In the genomic region with DNA sequence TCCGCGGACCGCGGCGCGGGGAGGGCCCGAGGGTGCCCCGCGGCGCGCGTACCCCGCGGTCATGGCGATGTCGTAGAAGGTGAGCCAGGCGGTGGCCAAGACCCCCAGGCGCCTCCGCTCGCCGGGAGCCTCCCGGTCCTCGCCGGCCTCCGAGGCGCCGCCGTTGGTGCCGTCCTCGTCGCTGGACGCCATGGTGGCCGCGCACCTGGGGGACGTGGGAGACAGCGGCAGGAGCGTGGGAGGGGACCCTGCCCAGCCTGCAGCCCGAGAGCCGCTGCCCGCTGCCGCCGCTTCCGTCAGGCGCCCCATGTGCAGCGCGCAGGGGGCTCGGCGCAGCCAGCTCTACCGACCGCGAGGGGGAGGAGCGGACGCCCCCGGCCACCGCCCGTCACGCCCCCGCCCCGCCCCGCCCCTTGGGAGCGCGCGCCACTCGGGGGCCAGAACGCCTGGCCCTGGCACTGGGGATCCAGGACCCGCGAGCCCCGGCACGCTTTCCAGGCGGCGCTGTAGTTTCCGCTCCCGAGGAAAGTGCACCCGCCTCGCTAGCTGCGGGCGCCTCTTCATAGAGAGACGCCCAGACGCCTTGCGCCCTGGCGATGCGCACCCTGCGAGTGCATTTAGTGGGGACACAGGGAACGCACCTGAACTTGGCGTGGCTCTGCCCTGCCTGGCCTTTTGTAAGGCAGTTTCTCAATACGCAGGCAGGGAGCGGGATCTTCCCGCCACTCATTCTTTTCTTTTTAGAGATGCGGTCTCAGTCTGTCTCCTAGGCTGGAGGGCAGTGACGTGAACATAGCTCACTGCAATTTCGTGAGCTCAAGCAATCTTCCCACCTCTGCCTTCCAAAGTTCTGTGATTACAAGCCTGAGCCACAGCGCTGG, we compare ENCODE assay signal across 8 cellular contexts. TPM values are rescaled to one million over a fixed set of nuclear protein-coding genes. Genes with fewer than 3 reads are reported as not detected.
DNase-seq lines count a peak whose midpoint lies in the region; ATAC-seq, FAIRE-seq and TF ChIP-seq lines count a peak whose summit lies in the region.

A gene with protein sequence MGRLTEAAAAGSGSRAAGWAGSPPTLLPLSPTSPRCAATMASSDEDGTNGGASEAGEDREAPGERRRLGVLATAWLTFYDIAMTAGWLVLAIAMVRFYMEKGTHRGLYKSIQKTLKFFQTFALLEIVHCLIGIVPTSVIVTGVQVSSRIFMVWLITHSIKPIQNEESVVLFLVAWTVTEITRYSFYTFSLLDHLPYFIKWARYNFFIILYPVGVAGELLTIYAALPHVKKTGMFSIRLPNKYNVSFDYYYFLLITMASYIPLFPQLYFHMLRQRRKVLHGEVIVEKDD (minus strand): TSS at position 344 of the 881 bp plus-strand sequence. CDS start 35 bp downstream, at position 309.

- H3K36me3 Mint-ChIP-seq in activated naive CD8-positive, alpha-beta T cell treated with anti-CD3 and anti-CD28 coated beads, Interleukin-2, amount 50 U/mL, for 24 hours (ENCODE audit: low read depth): no peaks in the 10 kb centered on the region

- peak within 1 kb of the TSS; percentile 93 for H3K9ac ChIP-seq in HUES6 (ENCODE audit: low read length)
- peak within 1 kb of the TSS; percentile 32 for H3K9ac ChIP-seq in SK-N-MC (ENCODE audit: insufficient read length)

- peak within 1 kb of the TSS; percentile 82 for H3K4me3 Mint-ChIP-seq in activated naive CD8-positive, alpha-beta T cell treated with anti-CD3 and anti-CD28 coated beads, Interleukin-2, amount 50 U/mL, for 24 hours

- no peak for TF ChIP-seq CTCF in pancreas (IDR thresholded peaks at IDR 0.05)

- H3K27ac Mint-ChIP-seq in activated naive CD8-positive, alpha-beta T cell treated with anti-CD3 and anti-CD28 coated beads, Interleukin-2, amount 50 U/mL, for 24 hours: peak within 1 kb of the TSS; percentile 56

- no peaks in the 10 kb centered on the region for H3K27me3 ChIP-seq in HUES6 (ENCODE audit: control insufficient read depth, insufficient read depth, low read length)
- H3K27me3 ChIP-seq in pancreas: no peaks in the 10 kb centered on the region

- H3K4me3 ChIP-seq in HUES6 (ENCODE audit: low read depth, low read length): peak within 1 kb of the TSS; percentile 91
- peak within 1 kb of the TSS; percentile 76 for H3K4me3 ChIP-seq in SK-N-MC
- H3K4me3 ChIP-seq in pancreas: peak within 1 kb of the TSS; percentile 62 to 93 (median 78)

- no peak for FAIRE-seq in pancreas (lab: Jason Lieb, UNC)

- H3K36me3 ChIP-seq in HUES6 (ENCODE audit: control insufficient read depth, insufficient read depth, low read length) (no peaks in the 10 kb centered on the region; the same call in 1 of the 2 replicates), SK-N-MC (ENCODE audit: insufficient read depth, low read length) (no peaks in the 10 kb centered on the region), pancreas (no peaks in the 10 kb centered on the region)

- peaks cover 6% of the 10 kb centered on the region for H3K4me1 Mint-ChIP-seq in activated naive CD8-positive, alpha-beta T cell treated with anti-CD3 and anti-CD28 coated beads, Interleukin-2, amount 50 U/mL, for 24 hours

- H3K9me3 ChIP-seq in HUES6 (ENCODE audit: control insufficient read depth, insufficient read depth, low read depth, low read length) (no peaks in the 10 kb centered on the region), SK-N-MC (ENCODE audit: low read depth, low read length) (no peaks in the 10 kb centered on the region), pancreas (no peaks in the 10 kb centered on the region)

- H3K4me1 ChIP-seq in HUES6 (ENCODE audit: control insufficient read depth, insufficient read depth, low read length): no peaks in the 10 kb centered on the region
- H3K4me1 ChIP-seq in pancreas: peaks cover 0 to 4% (median 0%) of the 10 kb centered on the region in 3 donors

- DNase-seq in Daoy (ENCODE audit: low read depth): peak; percentile 79
- DNase-seq in SK-N-MC (ENCODE audit: low read depth, low spot score): no peak
- peak; percentile 60 for DNase-seq in activated naive CD8-positive, alpha-beta T cell treated with anti-CD3 and anti-CD28 coated beads, Interleukin-2, amount 50 U/mL, for 24 hours
- peak; percentile 82 for DNase-seq in Right ventricle myocardium inferior (ENCODE audit: missing footprints)
- peak; percentile 43 to 86 (median 67) for DNase-seq in pancreas
- DNase-seq in ureter (ENCODE audit: low spot score): peak; percentile 67

- peaks cover 27% of the 10 kb centered on the region for H3K27me3 Mint-ChIP-seq in activated naive CD8-positive, alpha-beta T cell treated with anti-CD3 and anti-CD28 coated beads, Interleukin-2, amount 50 U/mL, for 24 hours

- H3K9me3 Mint-ChIP-seq in activated naive CD8-positive, alpha-beta T cell treated with anti-CD3 and anti-CD28 coated beads, Interleukin-2, amount 50 U/mL, for 24 hours: no peaks in the 10 kb centered on the region

- intact Hi-C loops in Right ventricle myocardium inferior (cut with DNase I): loop anchor here (10.0 kb wide), 1 partner anchor 618 kb away; no protein-coding TSS in a partner anchor
- intact Hi-C loops in pancreas (cut with DNase I): loop anchor here in 1 of 3 donors (10.0 kb wide), 1 partner anchor 118 kb away; no protein-coding TSS in a partner anchor

- WGBS in pancreas, 2 donors: 0% methylated on average over 53 to 92 of the region's 92 CpGs

- H3K27ac ChIP-seq in HUES6 (ENCODE audit: low read depth, low read length) (peak within 1 kb of the TSS; percentile 96; the same call in 1 of the 2 replicates), SK-N-MC (no peak within 1 kb of the TSS), pancreas (peak within 1 kb of the TSS; percentile 51 to 88 (median 72))

- ATAC-seq in GM21423 (IDR thresholded peaks at IDR 0.05; ENCODE audit: unreplicated experiment) (peak; percentile 67), Right ventricle myocardium inferior (peak; percentile 87), pancreas (peak; percentile 74 to 90 (median 86))
- ATAC-seq in activated naive CD8-positive, alpha-beta T cell treated with anti-CD3 and anti-CD28 coated beads, Interleukin-2, amount 50 U/mL, for 24 hours: peak; percentile 84

RNA-seq across cellular contexts. Expression of the gene that starts here (rescaled TPM):
- total RNA-seq in Daoy (2014; rRNA removed; shearing (Covaris generic)): 25.0 and 41.9 TPM in 2 replicates
- total RNA-seq in Right ventricle myocardium inferior (157 TPM), pancreas (1 to 10 TPM in 4 of 6 donors, under 1 TPM in 2; 0.46 to 8.2 (median 2.8) TPM), ureter (20.7 TPM)
- 1 to 10 TPM; 3.7 to 6.0 TPM for polyA plus RNA-seq in pancreas
